In genomic region chr15:55319537-55320325, GRCh38 we compare ENCODE assay signal across 8 cellular contexts. TPM values are rescaled to one million over a fixed set of nuclear protein-coding genes. Genes with fewer than 3 reads are reported as not detected.
DNase-seq lines count a peak whose midpoint lies in the region; ATAC-seq, FAIRE-seq and TF ChIP-seq lines count a peak whose summit lies in the region.

No MANE protein-coding gene starts in this region.

- FAIRE-seq in A549 (lab: Jason Lieb, UNC): no peak

- H3K4me1 Mint-ChIP-seq in activated CD8-positive, alpha-beta T cell treated with anti-CD3 and anti-CD28 coated beads, Interleukin-2, amount 10 ng/mL, durations not matched to agents 7 days and 5 days (ENCODE audit: low read depth): peaks cover 49% of the 10 kb centered on the region
- peaks cover 53% of the 10 kb centered on the region for H3K4me1 Mint-ChIP-seq in stimulated activated effector memory CD8-positive, alpha-beta T cell treated with anti-CD3 and anti-CD28 coated beads, Interleukin-12 subunit alpha, Interleukin-12 subunit beta, amount 100 ng/mL, for 72 hours

- no peaks in the 10 kb centered on the region for H3K9me3 Mint-ChIP-seq in activated CD8-positive, alpha-beta T cell treated with anti-CD3 and anti-CD28 coated beads, Interleukin-2, amount 10 ng/mL, durations not matched to agents 7 days and 5 days (ENCODE audit: insufficient read depth)
- no peaks in the 10 kb centered on the region for H3K9me3 Mint-ChIP-seq in stimulated activated effector memory CD8-positive, alpha-beta T cell treated with anti-CD3 and anti-CD28 coated beads, Interleukin-12 subunit alpha, Interleukin-12 subunit beta, amount 100 ng/mL, for 72 hours

- ATAC-seq in A549 (no peak), GM18517 (IDR thresholded peaks at IDR 0.05; ENCODE audit: unreplicated experiment) (peak; percentile 45), HG03097 (IDR thresholded peaks at IDR 0.05; ENCODE audit: low FRiP score, unreplicated experiment) (no peak)
- ATAC-seq in activated CD8-positive, alpha-beta T cell treated with anti-CD3 and anti-CD28 coated beads, Interleukin-2, amount 10 ng/mL, durations not matched to agents 7 days and 5 days: no peak
- no peak for ATAC-seq in stimulated activated effector memory CD8-positive, alpha-beta T cell treated with anti-CD3 and anti-CD28 coated beads, Interleukin-12 subunit alpha, Interleukin-12 subunit beta, amount 100 ng/mL, for 72 hours

- peak overlapping the region; percentile 100 for H3K27ac Mint-ChIP-seq in activated CD8-positive, alpha-beta T cell treated with anti-CD3 and anti-CD28 coated beads, Interleukin-2, amount 10 ng/mL, durations not matched to agents 7 days and 5 days
- H3K27ac Mint-ChIP-seq in stimulated activated effector memory CD8-positive, alpha-beta T cell treated with anti-CD3 and anti-CD28 coated beads, Interleukin-12 subunit alpha, Interleukin-12 subunit beta, amount 100 ng/mL, for 72 hours: peak overlapping the region; percentile 100

- no peak for TF ChIP-seq EP300 in A549 (IDR thresholded peaks at IDR 0.05)

- H3K27me3 Mint-ChIP-seq in activated CD8-positive, alpha-beta T cell treated with anti-CD3 and anti-CD28 coated beads, Interleukin-2, amount 10 ng/mL, durations not matched to agents 7 days and 5 days (ENCODE audit: low read depth): no peaks in the 10 kb centered on the region

- TF ChIP-seq CTCF in A549 (IDR thresholded peaks at IDR 0.05): no peak

- H3K4me3 Mint-ChIP-seq in activated CD8-positive, alpha-beta T cell treated with anti-CD3 and anti-CD28 coated beads, Interleukin-2, amount 10 ng/mL, durations not matched to agents 7 days and 5 days: peak overlapping the region; percentile 98
- peak overlapping the region; percentile 98 for H3K4me3 Mint-ChIP-seq in stimulated activated effector memory CD8-positive, alpha-beta T cell treated with anti-CD3 and anti-CD28 coated beads, Interleukin-12 subunit alpha, Interleukin-12 subunit beta, amount 100 ng/mL, for 72 hours

- peaks cover 42% of the 10 kb centered on the region for H3K36me3 Mint-ChIP-seq in activated CD8-positive, alpha-beta T cell treated with anti-CD3 and anti-CD28 coated beads, Interleukin-2, amount 10 ng/mL, durations not matched to agents 7 days and 5 days (ENCODE audit: low read depth)
- peaks cover 35% of the 10 kb centered on the region for H3K36me3 Mint-ChIP-seq in stimulated activated effector memory CD8-positive, alpha-beta T cell treated with anti-CD3 and anti-CD28 coated beads, Interleukin-12 subunit alpha, Interleukin-12 subunit beta, amount 100 ng/mL, for 72 hours

- H3K4me2 ChIP-seq in A549: peak overlapping the region; percentile 72

- no peak for TF ChIP-seq RAD21 in A549 (conservative IDR thresholded peaks at IDR 0.05 in 1 of 2, IDR thresholded peaks at IDR 0.05 in 1 of 2)

- H3K4me3 ChIP-seq in A549: peak overlapping the region; percentile 62
- peak overlapping the region; percentile 86 for H3K4me3 ChIP-seq in iPS-11a (ENCODE audit: low read depth, low read length)

- TF ChIP-seq POLR2A in A549 (IDR thresholded peaks at IDR 0.05; ENCODE audit: low read length): no peak

- H3K9me3 ChIP-seq in A549: no peaks in the 10 kb centered on the region

- 46% methylated on average over 5 of the region's 5 CpGs for WGBS in A549 (ENCODE audit: missing lambda C conversion rate)

- peaks cover 21% of the 10 kb centered on the region for H3K4me1 ChIP-seq in A549

- H3K27ac ChIP-seq in A549: peak overlapping the region; percentile 85 to 90

- POLR2A ChIA-PET in A549 (lab: Yijun Ruan, JAX): interaction anchor here (0.6 to 2.2 kb wide), 8 partner anchors 12 to 123 kb away, joined by 3 to 42 read pairs (median 6); partner anchors contain the start of genes CCPG1, PIERCE2 and RSL24D1
- POLR2A ChIA-PET in activated CD8-positive, alpha-beta T cell treated with anti-CD3 and anti-CD28 coated beads, Interleukin-2, amount 10 ng/mL, durations not matched to agents 7 days and 5 days (lab: Charles Lee): interaction anchor here (0.9 to 1.8 kb wide), 13 partner anchors 8 to 140 kb away, joined by 3 to 17 read pairs (median 5); partner anchors contain the start of genes CCPG1, PIERCE2 and RSL24D1

- CTCF ChIA-PET in A549 (lab: Yijun Ruan, JAX): interaction anchor here (1.0 to 2.5 kb wide), 7 partner anchors 15 to 120 kb away, joined by 3 to 14 read pairs (median 4); partner anchors contain the start of genes CCPG1 and PIERCE2
- CTCF ChIA-PET in activated CD8-positive, alpha-beta T cell treated with anti-CD3 and anti-CD28 coated beads, Interleukin-2, amount 10 ng/mL, durations not matched to agents 7 days and 5 days (lab: Charles Lee): interaction anchor here (0.8 to 2.1 kb wide), 8 partner anchors 12 to 120 kb away, joined by 3 to 10 read pairs (median 6); partner anchors contain the start of genes CCPG1 and PIERCE2

- DNase-seq in A549 (ENCODE audit: low read depth in 1 of 2, low spot score in 1 of 2) (peak in 1 of 2 experiments; percentile 29), HS-5 (ENCODE audit: low read depth) (peak; percentile 6), NCI-H526 (lab: John Stamatoyannopoulos, UW) (no peak)
- peak; percentile 27 for DNase-seq in activated CD8-positive, alpha-beta T cell treated with anti-CD3 and anti-CD28 coated beads, Interleukin-2, amount 10 ng/mL, durations not matched to agents 7 days and 5 days
- DNase-seq in stimulated activated effector memory CD8-positive, alpha-beta T cell treated with anti-CD3 and anti-CD28 coated beads, Interleukin-12 subunit alpha, Interleukin-12 subunit beta, amount 100 ng/mL, for 72 hours (ENCODE audit: low spot score in 2 of 2): no peak

TF ChIP-seq in A549, 52 proteins besides CTCF, POLR2A, EP300 and RAD21:
- TF ChIP-seq HEYL (CRISPR knock-in tag; IDR thresholded peaks at IDR 0.05) (no peak), HDAC2 (IDR thresholded peaks at IDR 0.05) (peak; percentile 100), KDM1A (IDR thresholded peaks at IDR 0.05; ENCODE audit: low read depth) (peak; percentile 98), CHD4 (IDR thresholded peaks at IDR 0.05; ENCODE audit: borderline replicate concordance) (peak; percentile 95), RCOR1 (IDR thresholded peaks at IDR 0.05; ENCODE audit: low read depth, low read length) (peak; percentile 85; the same call in 1 of the 2 replicates)

RNA-seq across cellular contexts. Expression of gene PIGB, which starts 0.7 kb away (rescaled TPM):
- 43.3 and 43.4 TPM in 2 replicates for polyA plus RNA-seq in A549 (2011; rRNA removed)
- polyA plus RNA-seq in A549 (2012; cell fraction: cytosol; rRNA removed): 6.6 and 7.9 TPM in 2 replicates
- polyA plus RNA-seq in A549 (2012; cell fraction: nucleus; rRNA removed): 7.9 and 14.3 TPM in 2 replicates
- polyA plus RNA-seq in A549 (2017; fragmentation: RNase III; extraction: RNeasy Plus Mini Kit Qiagen cat#74134 plus additional on column Dnase treatment): 17.6 to 21.5 TPM (median 19.8 TPM) in 3 replicates
- polyA minus RNA-seq in A549 (2011; rRNA and poly(A)+ RNA removed): 19.5 and 20.6 TPM in 2 replicates
- total RNA-seq in activated CD8-positive, alpha-beta T cell treated with anti-CD3 and anti-CD28 coated beads, Interleukin-2, amount 10 ng/mL, durations not matched to agents 7 days and 5 days: 10 to 100 TPM; 16.4 to 23.7 TPM

RNA-seq across cellular contexts. Expression of gene PIGBOS1, which starts 0.8 kb away (rescaled TPM):
- 26.5 and 42.3 TPM in 2 replicates for polyA plus RNA-seq in A549 (2011; rRNA removed)
- 21.4 and 27.7 TPM in 2 replicates for polyA plus RNA-seq in A549 (2012; cell fraction: cytosol; rRNA removed)
- 5.0 and 9.9 TPM in 2 replicates for polyA plus RNA-seq in A549 (2012; cell fraction: nucleus; rRNA removed)
- polyA plus RNA-seq in A549 (2017; fragmentation: RNase III; extraction: RNeasy Plus Mini Kit Qiagen cat#74134 plus additional on column Dnase treatment): 32.5 to 34.2 TPM (median 33.5 TPM) in 3 replicates
- 2.9 and 5.1 TPM in 2 replicates for polyA minus RNA-seq in A549 (2011; rRNA and poly(A)+ RNA removed)
- total RNA-seq in activated CD8-positive, alpha-beta T cell treated with anti-CD3 and anti-CD28 coated beads, Interleukin-2, amount 10 ng/mL, durations not matched to agents 7 days and 5 days: 10 to 100 TPM in 1 of 2 experiments, 1 to 10 TPM in 1; 8.9 to 12.2 TPM

RNA-seq across cellular contexts. Expression of gene RAB27A, which starts 30.1 kb away (rescaled TPM):
- polyA plus RNA-seq in A549 (2011; rRNA removed) (13.8 and 17.0 TPM in 2 replicates), A549 (2017; fragmentation: RNase III; extraction: RNeasy Plus Mini Kit Qiagen cat#74134 plus additional on column Dnase treatment) (7.8 to 10.0 TPM (median 8.1 TPM) in 3 replicates)
- polyA plus RNA-seq in A549 (2012; cell fraction: cytosol; rRNA removed): 4.6 and 4.8 TPM in 2 replicates
- polyA plus RNA-seq in A549 (2012; cell fraction: nucleus; rRNA removed): 1.5 and 2.5 TPM in 2 replicates
- polyA minus RNA-seq in A549 (2011; rRNA and poly(A)+ RNA removed): 4.4 and 4.8 TPM in 2 replicates
- 100 to 1,000 TPM; 102 to 105 TPM for total RNA-seq in activated CD8-positive, alpha-beta T cell treated with anti-CD3 and anti-CD28 coated beads, Interleukin-2, amount 10 ng/mL, durations not matched to agents 7 days and 5 days

Comparison
In these comparisons a context has a peak if more than half of its experiments do, and no peak if none do; other contexts are left out.
1. DNase-seq: peak in HS-5 (single experiment) and activated CD8-positive, alpha-beta T cell treated with anti-CD3 and anti-CD28 coated beads, Interleukin-2, amount 10 ng/mL, durations not matched to agents 7 days and 5 days (single experiment); none in stimulated activated effector memory CD8-positive, alpha-beta T cell treated with anti-CD3 and anti-CD28 coated beads, Interleukin-12 subunit alpha, Interleukin-12 subunit beta, amount 100 ng/mL, for 72 hours (0 of 2) and NCI-H526 (0 of 2).